26 cellular contexts compared by ENCODE assay signal in genomic region chr17:7592422-7593021, GRCh38. TPM values are rescaled to one million over a fixed set of nuclear protein-coding genes. Genes with fewer than 3 reads are reported as not detected.
"Had no signal": no experiment of that assay in that cellular context is flagged by ENCODE, and none has a peak within 500 bp of the region (broad histone marks: within the 10 kb centered on the region; RNA-seq: fewer than 3 reads in every experiment).

No MANE protein-coding gene starts in this region.

- H3K9me3 ChIP-seq: ascending aorta, gastrocnemius medialis, left ventricle myocardium inferior, pancreas, psoas muscle, right atrium auricular region, spleen, thoracic aorta had no signal

- DNase-seq: activated CD4-positive, alpha-beta T cell treated with anti-CD3 and anti-CD28 coated beads for 48 hours; activated CD4-positive, alpha-beta T cell treated with anti-CD3 and anti-CD28 coated beads, Interleukin-2, amount 50 U/mL, for 48 hours; activated CD8-positive, alpha-beta memory T cell treated with anti-CD3 and anti-CD28 coated beads for 24 hours; activated gamma-delta T cell; activated naive CD4-positive, alpha-beta T cell treated with anti-CD3 and anti-CD28 coated beads, Interleukin-2, amount 10 ng/mL, durations not matched to agents 7 days and 5 days; activated naive CD8-positive, alpha-beta T cell treated with anti-CD3 and anti-CD28 coated beads, Interleukin-2, amount 10 ng/mL, durations not matched to agents 7 days and 5 days; brain microvascular endothelial cell; cortex of kidney; effector memory CD8-positive, alpha-beta T cell; erythroblast; gastrocnemius medialis; left ventricle myocardium inferior; mesendoderm; natural killer cell; pancreas; psoas muscle; spleen; stimulated activated naive CD4-positive, alpha-beta T cell; T-helper 9 cell; trophoblast cell; WERI-Rb-1 had no signal

- H3K4me1 Mint-ChIP-seq: activated naive CD8-positive, alpha-beta T cell treated with anti-CD3 and anti-CD28 coated beads, Interleukin-2, amount 10 ng/mL, durations not matched to agents 7 days and 5 days; natural killer cell had no signal

- H3K4me3 ChIP-seq: ascending aorta, gastrocnemius medialis, left ventricle myocardium inferior, lung, pancreas, psoas muscle, right atrium auricular region, spleen, thoracic aorta had no signal

- H3K27me3 Mint-ChIP-seq: activated naive CD4-positive, alpha-beta T cell treated with anti-CD3 and anti-CD28 coated beads, Interleukin-2, amount 10 ng/mL, durations not matched to agents 7 days and 5 days; activated naive CD8-positive, alpha-beta T cell treated with anti-CD3 and anti-CD28 coated beads, Interleukin-2, amount 10 ng/mL, durations not matched to agents 7 days and 5 days; effector memory CD8-positive, alpha-beta T cell had no signal

- H3K27ac Mint-ChIP-seq: activated naive CD4-positive, alpha-beta T cell treated with anti-CD3 and anti-CD28 coated beads, Interleukin-2, amount 10 ng/mL, durations not matched to agents 7 days and 5 days; activated naive CD8-positive, alpha-beta T cell treated with anti-CD3 and anti-CD28 coated beads, Interleukin-2, amount 10 ng/mL, durations not matched to agents 7 days and 5 days; natural killer cell had no signal

- ATAC-seq: activated CD4-positive, CD25-positive, alpha-beta regulatory T cell treated with anti-CD3 and anti-CD28 coated beads, Interleukin-2, amount 50 U/mL, for 24 hours; effector memory CD8-positive, alpha-beta T cell; gastrocnemius medialis; natural killer cell; pancreas; psoas muscle had no signal

- H3K9me3 Mint-ChIP-seq: activated naive CD4-positive, alpha-beta T cell treated with anti-CD3 and anti-CD28 coated beads, Interleukin-2, amount 10 ng/mL, durations not matched to agents 7 days and 5 days; activated naive CD8-positive, alpha-beta T cell treated with anti-CD3 and anti-CD28 coated beads, Interleukin-2, amount 10 ng/mL, durations not matched to agents 7 days and 5 days; effector memory CD8-positive, alpha-beta T cell; natural killer cell had no signal

- H3K27ac ChIP-seq: ascending aorta, brain microvascular endothelial cell, left ventricle myocardium inferior, pancreas, psoas muscle, right atrium auricular region, spleen, thoracic aorta had no signal

- H3K4me3 Mint-ChIP-seq: activated naive CD4-positive, alpha-beta T cell treated with anti-CD3 and anti-CD28 coated beads, Interleukin-2, amount 10 ng/mL, durations not matched to agents 7 days and 5 days; activated naive CD8-positive, alpha-beta T cell treated with anti-CD3 and anti-CD28 coated beads, Interleukin-2, amount 10 ng/mL, durations not matched to agents 7 days and 5 days; effector memory CD8-positive, alpha-beta T cell; natural killer cell had no signal

- H3K27me3 ChIP-seq: ascending aorta, brain microvascular endothelial cell, gastrocnemius medialis, pancreas, right atrium auricular region, spleen had no signal

RNA-seq across cellular contexts. Expression of gene SOX15, which starts 2.6 kb away (rescaled TPM):
- total RNA-seq: ascending aorta had no signal
